Comparison of ENCODE assay signal across 12 cellular contexts in genomic region chr1:41773144-41773571, GRCh38.
DNase-seq lines count a peak whose midpoint lies in the region; ATAC-seq and TF ChIP-seq lines count a peak whose summit lies in the region.
"Had no signal": no experiment of that assay in that cellular context is flagged by ENCODE, and none has a peak within 500 bp of the region (broad histone marks: within the 10 kb centered on the region; RNA-seq: fewer than 3 reads in every experiment).

No MANE protein-coding gene starts in this region.

- dilution Hi-C loops in IMR-90 (cut with HindIII; ENCODE audit: low sequenced_read_pairs, unreplicated experiment), result no loop called here

- WGBS in IMR-90 (ENCODE audit: extremely low coverage in 2 of 2, insufficient read length in 1 of 2), 2 experiments, result 68% methylated on average over 3 of the region's 5 CpGs; no CpG with 5 or more reads in 1 of the 2 experiments

- TF ChIP-seq CTCF in IMR-90 (conservative IDR thresholded peaks at IDR 0.05; ENCODE audit: low read depth, low read length), result no peak
- no peak for TF ChIP-seq CTCF in breast epithelium (IDR thresholded peaks at IDR 0.05)
- TF ChIP-seq CTCF in upper lobe of right lung (IDR thresholded peaks at IDR 0.05), result no peak

- no peak for TF ChIP-seq RAD21 in IMR-90 (IDR thresholded peaks at IDR 0.05; ENCODE audit: low read length)

- CTCF ChIA-PET in IMR-90 (lab: Yijun Ruan, JAX), result no interaction called here

- H3K27me3 ChIP-seq in IMR-90 (ENCODE audit: control insufficient read depth, insufficient read depth, low read length), result 0 out of 2 replicates have a peak, but pooled peaks cover 2% of the 10 kb centered on the region
- no peaks in the 10 kb centered on the region for H3K27me3 ChIP-seq in breast epithelium
- no peaks in the 10 kb centered on the region for H3K27me3 ChIP-seq in upper lobe of right lung

- H2BK20ac ChIP-seq in IMR-90 (ENCODE audit: low read depth, low read length), result no peak overlapping the region

- H3K9me3 ChIP-seq in IMR-90 (ENCODE audit: control insufficient read depth, insufficient read depth, low read length), result no peaks in the 10 kb centered on the region
- H3K9me3 ChIP-seq in breast epithelium, result no peaks in the 10 kb centered on the region
- no peaks in the 10 kb centered on the region for H3K9me3 ChIP-seq in upper lobe of right lung

- no peak overlapping the region; the same call in 1 of the 2 replicates for H3K4ac ChIP-seq in IMR-90 (ENCODE audit: low read depth, low read length)

- no peaks in the 10 kb centered on the region for H3K79me1 ChIP-seq in IMR-90 (ENCODE audit: low read depth in 1 of 2, low read length in 2 of 2)

- no peak overlapping the region for H4K8ac ChIP-seq in IMR-90 (ENCODE audit: low read depth in 2 of 2, low read length in 2 of 2)

- H2BK15ac ChIP-seq in IMR-90 (ENCODE audit: low read depth, low read length), result no peak overlapping the region

- no peaks in the 10 kb centered on the region for H4K20me1 ChIP-seq in IMR-90 (ENCODE audit: insufficient read depth, low read length)

- H3K9ac ChIP-seq in IMR-90 (ENCODE audit: low read depth, low read length), result no peak overlapping the region

- intact Hi-C loops in IMR-90 (cut with micrococcal nuclease) (no loop called here), breast epithelium (cut with DNase I; ENCODE audit: low total_unique reads) (no loop called here), upper lobe of right lung (cut with DNase I) (no loop called here)

- H2AK5ac ChIP-seq in IMR-90 (ENCODE audit: low read depth, low read length), result peak overlapping the region; percentile 53; the same call in 1 of the 2 replicates

- H3K4me3 ChIP-seq in IMR-90 (ENCODE audit: insufficient read depth, low read depth, low read length) (no peak overlapping the region), breast epithelium (no peak overlapping the region), upper lobe of right lung (no peak overlapping the region)

- H2AK9ac ChIP-seq in IMR-90 (replicated peaks; ENCODE audit: low read depth, low read length, poor library complexity), result no peak overlapping the region

- H2AFZ ChIP-seq in IMR-90 (replicated peaks; ENCODE audit: low read length, poor library complexity), result peak overlapping the region; percentile 46

- no peak overlapping the region for H3K14ac ChIP-seq in IMR-90 (replicated peaks; ENCODE audit: low read depth, low read length)

- H3K4me1 ChIP-seq in IMR-90 (ENCODE audit: control insufficient read depth, insufficient read depth, low read length) (peaks cover 4% of the 10 kb centered on the region), breast epithelium (peaks cover 0 to 18% of the 10 kb centered on the region in 2 donors), upper lobe of right lung (peaks cover 43% of the 10 kb centered on the region)

- H3K18ac ChIP-seq in IMR-90 (ENCODE audit: low read depth, low read length), result no peak overlapping the region

- H3K36me3 ChIP-seq in IMR-90 (ENCODE audit: control insufficient read depth, insufficient read depth, low read length) (no peaks in the 10 kb centered on the region), breast epithelium (no peaks in the 10 kb centered on the region), upper lobe of right lung (no peaks in the 10 kb centered on the region)

- peak; percentile 80 for DNase-seq in IMR-90
- DNase-seq in breast epithelium (ENCODE audit: low spot score in 2 of 2), result peak; percentile 63 to 94
- peak; percentile 53 for DNase-seq in kidney glomerular epithelial cell (lab: John Stamatoyannopoulos, UW)
- DNase-seq in upper lobe of right lung, result no peak
- no peak for DNase-seq in iPS-NIHi11 (ENCODE audit: low spot score)
- DNase-seq in KBM-7, result no peak
- DNase-seq in MV-4-11 (lab: John Stamatoyannopoulos, UW), result no peak
- DNase-seq: activated T-cell treated with anti-CD3 and anti-CD28 coated beads, Interleukin-2, amount 50 U/mL, for 48 hours; SIG-M5; stimulated activated CD4-positive, alpha-beta T cell treated with anti-CD3 and anti-CD28 coated beads, Interleukin-4, amount 100 ng/mL, for 4 hours had no signal

- BruUV-seq in IMR-90 (replicated peaks; lab: Mats Ljungman, UMichigan), result no TSS peak

- no peak overlapping the region for H4K5ac ChIP-seq in IMR-90 (ENCODE audit: low read depth, low read length)

- TF ChIP-seq POLR2A in IMR-90 (IDR thresholded peaks at IDR 0.05; ENCODE audit: low read depth, low read length) (no peak), breast epithelium (IDR thresholded peaks at IDR 0.05) (no peak)

- POLR2A ChIA-PET in IMR-90 (lab: Charles Lee; ENCODE audit: unreplicated experiment), result no interaction called here

- no peak overlapping the region for H3K4me2 ChIP-seq in IMR-90 (ENCODE audit: low read depth, low read length)

- H2BK5ac ChIP-seq in IMR-90 (ENCODE audit: low read depth, low read length, poor library complexity, severe bottlenecking), result no peak overlapping the region

- ATAC-seq in IMR-90 (ENCODE audit: low read depth) (peak; percentile 87), upper lobe of right lung (peak; percentile 83)
- ATAC-seq: WTC11 had no signal

- no peak overlapping the region; the same call in 1 of the 2 replicates for H3K27ac ChIP-seq in IMR-90 (ENCODE audit: insufficient read depth, low read length)
- peak overlapping the region; percentile 85 to 92 for H3K27ac ChIP-seq in breast epithelium
- H3K27ac ChIP-seq in upper lobe of right lung, result peak overlapping the region; percentile 24
- H3K27ac ChIP-seq: HL-60 had no signal

- H3K9me1 ChIP-seq in IMR-90 (ENCODE audit: insufficient read depth, low read length), result peaks cover 6% of the 10 kb centered on the region

- H3K23ac ChIP-seq in IMR-90 (ENCODE audit: low read depth, low read length), result no peak overlapping the region

- H4K91ac ChIP-seq in IMR-90 (ENCODE audit: insufficient read depth, low read depth, low read length), result no peak overlapping the region

- no peak overlapping the region for H3K56ac ChIP-seq in IMR-90 (ENCODE audit: extremely low read depth, insufficient read depth, low read length)

- H2BK120ac ChIP-seq in IMR-90 (ENCODE audit: low read depth, low read length), result no peak overlapping the region

- in situ Hi-C loops in IMR-90 (cut with MboI; ENCODE audit: low sequenced_read_pairs) (no loop called here), KBM-7 (cut with MboI; ENCODE audit: low pct_unique_long_range_greater_than_20kb, low sequenced_read_pairs) (no loop called here)

TF ChIP-seq in IMR-90, 13 proteins besides CTCF, POLR2A, EP300 and RAD21:
- TF ChIP-seq SMC3 (IDR thresholded peaks at IDR 0.05; ENCODE audit: low read depth, low read length) (no peak), RCOR1 (IDR thresholded peaks at IDR 0.05; ENCODE audit: insufficient replicate concordance, low read length) (peak; percentile 31), CEBPB (IDR thresholded peaks at IDR 0.05; ENCODE audit: low read depth, low read length) (peak; percentile 79), RFX5 (IDR thresholded peaks at IDR 0.05; ENCODE audit: low read depth, low read length) (no peak)
TF ChIP-seq in IMR-90: peak in this region for 2.

Comparison
In these comparisons a context has a peak if more than half of its experiments do, and no peak if none do; other contexts are left out.
1. DNase-seq: peak in IMR-90 (single experiment), breast epithelium (2 of 2) and kidney glomerular epithelial cell (single experiment); none in upper lobe of right lung (single experiment), iPS-NIHi11 (single experiment), KBM-7 (single experiment) and MV-4-11 (single experiment).